ENCODE assay signal across 17 cellular contexts in genomic region chr5:154766558-154767281, GRCh38. TPM values are rescaled to one million over a fixed set of nuclear protein-coding genes. Genes with fewer than 3 reads are reported as not detected.
DNase-seq lines count a peak whose midpoint lies in the region; ATAC-seq, FAIRE-seq and TF ChIP-seq lines count a peak whose summit lies in the region.
"Had no signal": no experiment of that assay in that cellular context is flagged by ENCODE, and none has a peak within 500 bp of the region (broad histone marks: within the 10 kb centered on the region; RNA-seq: fewer than 3 reads in every experiment).

No MANE protein-coding gene starts in this region.

- H3K23ac ChIP-seq in IMR-90 (ENCODE audit: low read depth, low read length) (peak overlapping the region; percentile 31), trophoblast cell (ENCODE audit: low read length) (no peak overlapping the region)

- no peaks in the 10 kb centered on the region for H3K27me3 ChIP-seq in IMR-90 (ENCODE audit: control insufficient read depth, insufficient read depth, low read length)
- H3K27me3 ChIP-seq in trophoblast cell (ENCODE audit: insufficient read depth, low read length) = no peaks in the 10 kb centered on the region
- H3K27me3 ChIP-seq: Peyer's patch had no signal

- H3K4me3 Mint-ChIP-seq in activated T-cell treated with anti-CD3 and anti-CD28 coated beads, Interleukin-2, amount 50 U/mL, for 4 hours = peak overlapping the region; percentile 14
- H3K4me3 Mint-ChIP-seq in activated naive CD8-positive, alpha-beta T cell = peak overlapping the region; percentile 60

- CTCF ChIA-PET in IMR-90 (lab: Yijun Ruan, JAX) = interaction anchor here (0.6 kb wide), 1 partner anchor 58 kb away, joined by 8 read pairs; no protein-coding TSS in a partner anchor

- no peaks in the 10 kb centered on the region for H3K9me3 Mint-ChIP-seq in activated T-cell treated with anti-CD3 and anti-CD28 coated beads, Interleukin-2, amount 50 U/mL, for 4 hours
- no peaks in the 10 kb centered on the region for H3K9me3 Mint-ChIP-seq in activated naive CD8-positive, alpha-beta T cell (ENCODE audit: low read depth)

- no peak overlapping the region for H3K4me2 ChIP-seq in IMR-90 (ENCODE audit: low read depth, low read length)
- no peak overlapping the region for H3K4me2 ChIP-seq in trophoblast cell (ENCODE audit: low read length)
- H3K4me2 ChIP-seq: KMS-11 had no signal

- H2BK120ac ChIP-seq in IMR-90 (ENCODE audit: low read depth, low read length) (no peak overlapping the region), trophoblast cell (ENCODE audit: insufficient read depth, low read length, poor library complexity) (no peak overlapping the region)

- H3K18ac ChIP-seq in IMR-90 (ENCODE audit: low read depth, low read length) (no peak overlapping the region), trophoblast cell (ENCODE audit: low read length) (no peak overlapping the region)

- H4K8ac ChIP-seq in IMR-90 (ENCODE audit: low read depth in 2 of 2, low read length in 2 of 2) (no peak overlapping the region), trophoblast cell (ENCODE audit: low read depth, low read length) (no peak overlapping the region)

- H4K20me1 ChIP-seq in IMR-90 (ENCODE audit: insufficient read depth, low read length) = peaks cover 97% of the 10 kb centered on the region

- H3K56ac ChIP-seq in IMR-90 (ENCODE audit: extremely low read depth, insufficient read depth, low read length) = no peak overlapping the region

- TF ChIP-seq POLR2A in IMR-90 (IDR thresholded peaks at IDR 0.05; ENCODE audit: low read depth, low read length) = no peak
- no peak for TF ChIP-seq POLR2A in H54 (IDR thresholded peaks at IDR 0.05; ENCODE audit: low read depth, low read length)

- H3K27ac Mint-ChIP-seq in activated naive CD8-positive, alpha-beta T cell = peak overlapping the region; percentile 29

- H3K4me1 Mint-ChIP-seq in activated T-cell treated with anti-CD3 and anti-CD28 coated beads, Interleukin-2, amount 50 U/mL, for 4 hours (ENCODE audit: low read depth) = peaks cover 81% of the 10 kb centered on the region
- H3K4me1 Mint-ChIP-seq in activated naive CD8-positive, alpha-beta T cell (ENCODE audit: low read depth) = peaks cover 84% of the 10 kb centered on the region

- BruUV-seq in IMR-90 (replicated peaks; lab: Mats Ljungman, UMichigan) = no TSS peak

- H3K36me3 Mint-ChIP-seq in activated T-cell treated with anti-CD3 and anti-CD28 coated beads, Interleukin-2, amount 50 U/mL, for 4 hours (ENCODE audit: insufficient read depth) = peaks cover 13% of the 10 kb centered on the region
- H3K36me3 Mint-ChIP-seq in activated naive CD8-positive, alpha-beta T cell = peaks cover 8% of the 10 kb centered on the region

- TF ChIP-seq CTCF in IMR-90 (conservative IDR thresholded peaks at IDR 0.05; ENCODE audit: low read depth, low read length) (no peak), GM10266 (IDR thresholded peaks at IDR 0.05; ENCODE audit: control insufficient read depth, insufficient read depth, low read depth, missing control alignments) (no peak)

- H3K27me3 Mint-ChIP-seq in activated T-cell treated with anti-CD3 and anti-CD28 coated beads, Interleukin-2, amount 50 U/mL, for 4 hours (ENCODE audit: low read depth) = no peaks in the 10 kb centered on the region
- H3K27me3 Mint-ChIP-seq in activated naive CD8-positive, alpha-beta T cell = no peaks in the 10 kb centered on the region

- no peak for FAIRE-seq in H54 (lab: Jason Lieb, UNC)
- FAIRE-seq: endothelial cell of umbilical vein, frontal cortex had no signal

- H4K12ac ChIP-seq in trophoblast cell (ENCODE audit: low read depth, low read length) = no peak overlapping the region

- H3K9me3 ChIP-seq in IMR-90 (ENCODE audit: control insufficient read depth, insufficient read depth, low read length) (no peaks in the 10 kb centered on the region), trophoblast cell (ENCODE audit: insufficient read depth, low read depth, low read length) (no peaks in the 10 kb centered on the region)
- H3K9me3 ChIP-seq: Peyer's patch had no signal

- H3K14ac ChIP-seq in IMR-90 (replicated peaks; ENCODE audit: low read depth, low read length) (0 out of 2 replicates have a peak overlapping the region, but pooled peaks have one; percentile 11), trophoblast cell (ENCODE audit: low read length) (no peak overlapping the region)

- no peak overlapping the region for H3K4ac ChIP-seq in IMR-90 (ENCODE audit: low read depth, low read length)
- H3K4ac ChIP-seq in trophoblast cell (ENCODE audit: low read depth, low read length) = peak overlapping the region; percentile 97

- no peak overlapping the region for H3K4me3 ChIP-seq in IMR-90 (ENCODE audit: insufficient read depth, low read depth, low read length)
- H3K4me3 ChIP-seq in trophoblast cell (ENCODE audit: low read depth, low read length) = no peak overlapping the region
- H3K4me3 ChIP-seq: Peyer's patch had no signal

- no peak overlapping the region for H2AK9ac ChIP-seq in IMR-90 (replicated peaks; ENCODE audit: low read depth, low read length, poor library complexity)

- no peak for TF ChIP-seq RAD21 in IMR-90 (IDR thresholded peaks at IDR 0.05; ENCODE audit: low read length)

- peak; percentile 19 to 35 for ATAC-seq in activated T-cell treated with anti-CD3 and anti-CD28 coated beads, Interleukin-2, amount 50 U/mL, for 4 hours
- ATAC-seq in IMR-90 (ENCODE audit: low read depth) = no peak

- no peak overlapping the region for H2AK5ac ChIP-seq in IMR-90 (ENCODE audit: low read depth, low read length)
- no peak overlapping the region for H2AK5ac ChIP-seq in trophoblast cell (ENCODE audit: low read length)

- H4K91ac ChIP-seq in IMR-90 (ENCODE audit: insufficient read depth, low read depth, low read length) (no peak overlapping the region), trophoblast cell (ENCODE audit: low read depth, low read length) (no peak overlapping the region)

- H2BK5ac ChIP-seq in IMR-90 (ENCODE audit: low read depth, low read length, poor library complexity, severe bottlenecking) (no peak overlapping the region), trophoblast cell (ENCODE audit: low read depth, low read length, poor library complexity) (no peak overlapping the region)

- H3K79me1 ChIP-seq in IMR-90 (ENCODE audit: low read depth in 1 of 2, low read length in 2 of 2) (peaks cover 21 to 81% of the 10 kb centered on the region in 2 experiments), trophoblast cell (ENCODE audit: low read length) (peaks cover 2% of the 10 kb centered on the region)

- intact Hi-C loops in IMR-90 (cut with micrococcal nuclease) = no loop called here

- H3K4me1 ChIP-seq in IMR-90 (ENCODE audit: control insufficient read depth, insufficient read depth, low read length) = peaks cover 24% of the 10 kb centered on the region
- H3K4me1 ChIP-seq in trophoblast cell (ENCODE audit: control insufficient read depth in 1 of 2, insufficient read depth in 2 of 2, low read length in 2 of 2) = peaks cover 21 to 34% of the 10 kb centered on the region in 2 experiments

- in situ Hi-C loops in IMR-90 (cut with MboI; ENCODE audit: low sequenced_read_pairs) = no loop called here

- H4K5ac ChIP-seq in IMR-90 (ENCODE audit: low read depth, low read length) = no peak overlapping the region

- H3K79me2 ChIP-seq in trophoblast cell (ENCODE audit: control insufficient read depth, insufficient read depth, low read length, poor library complexity) = peaks cover 41% of the 10 kb centered on the region

- 0% methylated on average over 1 of the region's 3 CpGs; no CpG with 5 or more reads in 1 of the 2 experiments for WGBS in IMR-90 (ENCODE audit: extremely low coverage in 2 of 2, insufficient read length in 1 of 2), 2 experiments
- no CpG with 5 or more reads among the region's 3 CpGs for WGBS in trophoblast cell (ENCODE audit: extremely low coverage, insufficient coverage, insufficient read length)

- H3K27ac ChIP-seq in IMR-90 (ENCODE audit: insufficient read depth, low read length) = no peak overlapping the region
- no peak overlapping the region for H3K27ac ChIP-seq in trophoblast cell (ENCODE audit: low read depth, low read length)
- H3K27ac ChIP-seq: KMS-11, Peyer's patch had no signal

- H3K9ac ChIP-seq in IMR-90 (ENCODE audit: low read depth, low read length) (no peak overlapping the region), trophoblast cell (ENCODE audit: low read length) (no peak overlapping the region)
- H3K9ac ChIP-seq: KMS-11 had no signal

- H2BK20ac ChIP-seq in IMR-90 (ENCODE audit: low read depth, low read length) = no peak overlapping the region

- H2BK12ac ChIP-seq in trophoblast cell (ENCODE audit: low read length) = no peak overlapping the region

- DNase-seq in activated T-cell treated with anti-CD3 and anti-CD28 coated beads, Interleukin-2, amount 50 U/mL, for 4 hours = no peak
- DNase-seq in activated T-cell treated with anti-CD3 and anti-CD28 coated beads, Interleukin-2, amount 50 U/mL, for 1 hour = no peak
- no peak for DNase-seq in IMR-90
- DNase-seq in trophoblast cell = no peak
- no peak for DNase-seq in GM10266 (ENCODE audit: extremely low spot score)
- no peak for DNase-seq in H54 (ENCODE audit: insufficient read length, low spot score)
- no peak for DNase-seq in NCI-H1092 (lab: John Stamatoyannopoulos, UW)
- DNase-seq: activated CD4-positive, alpha-beta T cell treated with anti-CD3 and anti-CD28 coated beads, Interleukin-2, amount 50 U/mL, for 48 hours; HCEC 1CT; mesendoderm; NCI-H1930; NCI-H526 treated with DMSO at 0.1 percent for 48 hours; Peyer's patch had no signal

- no peak overlapping the region for H2BK15ac ChIP-seq in IMR-90 (ENCODE audit: low read depth, low read length)

- peaks cover 49% of the 10 kb centered on the region for H3K9me1 ChIP-seq in IMR-90 (ENCODE audit: insufficient read depth, low read length)

- H2AFZ ChIP-seq in IMR-90 (replicated peaks; ENCODE audit: low read length, poor library complexity) = no peak overlapping the region
- H2AFZ ChIP-seq in trophoblast cell (ENCODE audit: insufficient read depth, low read length, poor library complexity) = no peak overlapping the region

- POLR2A ChIA-PET in IMR-90 (lab: Charles Lee; ENCODE audit: unreplicated experiment) = no interaction called here

- no peaks in the 10 kb centered on the region for H3K36me3 ChIP-seq in IMR-90 (ENCODE audit: control insufficient read depth, insufficient read depth, low read length)
- no peaks in the 10 kb centered on the region for H3K36me3 ChIP-seq in trophoblast cell (ENCODE audit: control insufficient read depth in 1 of 2, insufficient read depth in 2 of 2, low read length in 2 of 2)
- H3K36me3 ChIP-seq: Peyer's patch had no signal

- dilution Hi-C loops in IMR-90 (cut with HindIII; ENCODE audit: low sequenced_read_pairs, unreplicated experiment) = no loop called here

RNA-seq across cellular contexts. Expression of gene LARP1, which starts 11.5 kb away (rescaled TPM):
- 100 to 1,000 TPM; 412 to 443 (median 432) TPM for total RNA-seq in activated T-cell treated with anti-CD3 and anti-CD28 coated beads, Interleukin-2, amount 50 U/mL, for 4 hours
- 41.9 and 47.3 TPM in 2 replicates for total RNA-seq in IMR-90 (2012; rRNA removed)
- polyA plus RNA-seq in IMR-90 (2012; rRNA removed) = 70.3 and 77.4 TPM in 2 replicates
- 55.0 and 59.6 TPM in 2 replicates for polyA plus RNA-seq in IMR-90 (2012; cell fraction: cytosol; rRNA removed)
- 78.4 and 111 TPM in 2 replicates for polyA plus RNA-seq in IMR-90 (2012; cell fraction: nucleus; rRNA removed; ENCODE audit: low replicate concordance)
- 106 and 113 TPM in 2 replicates for polyA plus RNA-seq in trophoblast cell (2013)
